Comparison of ENCODE assay signal across 10 cellular contexts in the genomic region with DNA sequence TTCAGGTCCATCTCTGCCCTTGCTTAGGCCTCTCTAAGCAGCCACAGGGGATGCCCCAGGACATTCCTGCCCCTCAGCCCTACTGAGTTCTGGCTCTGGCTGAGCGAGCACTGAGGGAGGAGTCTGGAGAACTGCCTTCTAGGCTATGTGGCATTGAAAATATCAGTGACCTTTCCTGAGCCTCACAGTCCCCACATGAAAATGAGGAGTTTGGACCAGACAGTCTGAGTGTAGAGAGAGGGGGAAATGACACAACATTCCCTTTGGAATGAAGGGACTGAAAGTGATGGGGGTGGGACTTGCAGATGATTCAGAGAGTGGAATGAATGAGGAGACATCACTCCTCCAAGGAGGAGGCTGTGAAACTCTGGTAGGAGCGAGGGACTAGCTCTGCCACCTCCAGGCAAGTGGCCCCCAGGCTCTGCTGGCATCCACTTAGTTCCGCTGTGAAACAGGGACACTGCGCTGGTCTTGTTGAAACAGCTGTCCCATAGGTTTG. TPM values are rescaled to one million over a fixed set of nuclear protein-coding genes. Genes with fewer than 3 reads are reported as not detected.
DNase-seq lines count a peak whose midpoint lies in the region; ATAC-seq lines count a peak whose summit lies in the region.
"Had no signal": no experiment of that assay in that cellular context is flagged by ENCODE, and none has a peak within 500 bp of the region (broad histone marks: within the 10 kb centered on the region; RNA-seq: fewer than 3 reads in every experiment).

No MANE protein-coding gene starts in this region.

- H3K27me3 ChIP-seq in adipocyte (replicated peaks; ENCODE audit: control insufficient read depth, insufficient read depth, low read length) (no peaks in the 10 kb centered on the region), skeletal muscle satellite cell (ENCODE audit: control insufficient read depth, insufficient read depth, low read length) (no peaks in the 10 kb centered on the region)

- ATAC-seq in GM19467 (IDR thresholded peaks at IDR 0.05; ENCODE audit: unreplicated experiment) (no peak), HG02970 (IDR thresholded peaks at IDR 0.05; ENCODE audit: low FRiP score, unreplicated experiment) (no peak)

- peak overlapping the region; percentile 62 for H3K4me2 ChIP-seq in skeletal muscle satellite cell (ENCODE audit: low read length)

- DNase-seq in DMS53 (lab: John Stamatoyannopoulos, UW) (peak; percentile 79), adipocyte (ENCODE audit: low read depth) (peak; percentile 83), glomerular visceral epithelial cell (ENCODE audit: extremely low spot score) (peak; percentile 71), NCI-H748 treated with DMSO at 0.1 percent for 48 hours (lab: John Stamatoyannopoulos, UW) (no peak)
- DNase-seq in activated CD4-positive, alpha-beta T cell treated with anti-CD3 and anti-CD28 coated beads for 1 hour: no peak
- DNase-seq: activated CD4-positive, alpha-beta T cell treated with anti-CD3 and anti-CD28 coated beads for 4 hours; NCI-H187 had no signal

- no peaks in the 10 kb centered on the region for H3K9me3 ChIP-seq in adipocyte (ENCODE audit: control insufficient read depth, low read length)
- no peaks in the 10 kb centered on the region for H3K9me3 ChIP-seq in skeletal muscle satellite cell (replicated peaks; ENCODE audit: low read length)

- H3K4me3 ChIP-seq in adipocyte (ENCODE audit: low read length) (peak overlapping the region; percentile 48), skeletal muscle satellite cell (ENCODE audit: low read length) (no peak overlapping the region)

- H3K36me3 ChIP-seq in adipocyte (ENCODE audit: control insufficient read depth, insufficient read depth, low read length, severe bottlenecking) (peaks cover 36% of the 10 kb centered on the region), skeletal muscle satellite cell (ENCODE audit: insufficient read depth, low read length) (no peaks in the 10 kb centered on the region)

- H3K9ac ChIP-seq in adipocyte (ENCODE audit: low read length) (peak overlapping the region; percentile 91), skeletal muscle satellite cell (ENCODE audit: low read depth, low read length) (peak overlapping the region; percentile 53)

- H3K4me1 ChIP-seq in adipocyte (ENCODE audit: control insufficient read depth, insufficient read depth, low read length) (peaks cover 74% of the 10 kb centered on the region), skeletal muscle satellite cell (ENCODE audit: control insufficient read depth, insufficient read depth, low read length) (peaks cover 40% of the 10 kb centered on the region)

RNA-seq across cellular contexts. Expression of a gene that starts 8.0 kb away (rescaled TPM):
- total RNA-seq in skeletal muscle satellite cell (2012; rRNA removed): 44.9 and 97.0 TPM in 2 replicates

Comparison
In these comparisons a context has a peak if more than half of its experiments do, and no peak if none do; other contexts are left out.
1. DNase-seq: peak in DMS53 (single experiment), adipocyte (single experiment) and glomerular visceral epithelial cell (single experiment); none in NCI-H748 treated with DMSO at 0.1 percent for 48 hours (single experiment) and activated CD4-positive, alpha-beta T cell treated with anti-CD3 and anti-CD28 coated beads for 1 hour (single experiment).